19 cellular contexts compared by ENCODE assay signal in the genomic region with DNA sequence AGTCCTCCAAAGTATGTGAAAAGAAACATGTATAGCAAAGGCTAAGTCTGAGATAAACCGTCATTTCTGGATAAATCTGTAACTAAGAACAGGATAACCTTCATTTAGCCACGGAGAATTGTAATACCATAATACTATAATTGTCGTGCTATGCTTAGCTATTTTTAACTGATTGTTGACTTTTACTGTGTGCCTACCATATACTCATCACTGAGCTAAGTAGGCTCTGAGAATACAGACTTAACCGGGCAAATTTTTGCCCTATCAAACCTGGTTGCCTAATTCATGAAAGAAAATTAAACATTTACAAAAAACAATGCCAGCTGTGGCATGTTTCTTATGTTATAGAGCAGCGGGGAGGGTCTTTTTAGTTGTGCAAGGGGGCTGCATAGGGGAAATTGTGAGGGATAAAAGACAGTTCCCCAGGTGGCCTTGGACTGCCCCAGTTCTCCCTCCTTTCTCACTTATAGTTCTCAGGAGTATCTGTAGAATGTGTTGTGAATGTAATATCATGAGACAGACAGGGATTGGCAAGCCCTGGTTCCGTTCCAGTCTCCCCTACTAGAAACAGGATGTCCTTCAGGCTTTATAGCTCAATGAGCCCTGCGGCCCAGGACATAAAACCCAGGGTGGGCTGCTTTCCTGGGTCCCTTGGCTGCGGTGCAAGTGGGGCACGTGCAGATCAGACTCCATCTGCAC.
"Had no signal": no experiment of that assay in that cellular context is flagged by ENCODE, and none has a peak within 500 bp of the region (broad histone marks: within the 10 kb centered on the region; RNA-seq: fewer than 3 reads in every experiment).

No MANE protein-coding gene starts in this region.

- FAIRE-seq: endothelial cell of umbilical vein had no signal

- H3K27ac ChIP-seq: esophagus squamous epithelium, right lobe of liver, spleen, uterus had no signal

- H3K4me1 ChIP-seq: esophagus squamous epithelium, right lobe of liver, spleen, uterus had no signal

- H3K4me1 Mint-ChIP-seq: activated naive CD8-positive, alpha-beta T cell treated with anti-CD3 and anti-CD28 coated beads, Interleukin-2, amount 50 U/mL, for 24 hours; stimulated activated naive CD8-positive, alpha-beta T cell treated with anti-CD3 and anti-CD28 coated beads, Interleukin-15, amount 100 ng/mL, for 72 hours had no signal

- H3K4me3 ChIP-seq: esophagus squamous epithelium, right lobe of liver, spleen, uterus had no signal

- H3K4me3 Mint-ChIP-seq: activated naive CD4-positive, alpha-beta T cell treated with anti-CD3 and anti-CD28 coated beads for 36 hours; activated naive CD8-positive, alpha-beta T cell treated with anti-CD3 and anti-CD28 coated beads, Interleukin-2, amount 50 U/mL, for 24 hours; nephron progenitor cell; stimulated activated naive CD8-positive, alpha-beta T cell treated with anti-CD3 and anti-CD28 coated beads, Interleukin-15, amount 100 ng/mL, for 72 hours had no signal

- H3K27ac Mint-ChIP-seq: activated naive CD4-positive, alpha-beta T cell treated with anti-CD3 and anti-CD28 coated beads for 36 hours; activated naive CD8-positive, alpha-beta T cell treated with anti-CD3 and anti-CD28 coated beads, Interleukin-2, amount 50 U/mL, for 24 hours; activated T-helper 2 cell treated with anti-CD3 and anti-CD28 coated beads, Interferon-gamma antibody, Interleukin-2, Interleukin-4, amounts not matched to agents 10 μg/mL and 5 μg/mL and 100 μg/mL, durations not matched to agents 14 hours and 24 hours and 36 hours; nephron progenitor cell; stimulated activated naive CD8-positive, alpha-beta T cell treated with anti-CD3 and anti-CD28 coated beads, Interleukin-15, amount 100 ng/mL, for 72 hours had no signal

- H3K9me3 ChIP-seq: esophagus squamous epithelium, right lobe of liver, spleen, uterus had no signal

- H3K27me3 Mint-ChIP-seq: activated naive CD8-positive, alpha-beta T cell treated with anti-CD3 and anti-CD28 coated beads, Interleukin-2, amount 50 U/mL, for 24 hours; stimulated activated naive CD8-positive, alpha-beta T cell treated with anti-CD3 and anti-CD28 coated beads, Interleukin-15, amount 100 ng/mL, for 72 hours had no signal

- H3K9me3 Mint-ChIP-seq: activated T-helper 2 cell treated with anti-CD3 and anti-CD28 coated beads, Interferon-gamma antibody, Interleukin-2, Interleukin-4, amounts not matched to agents 10 μg/mL and 5 μg/mL and 100 μg/mL, durations not matched to agents 14 hours and 24 hours and 36 hours; nephron progenitor cell had no signal

- H3K36me3 ChIP-seq: esophagus squamous epithelium, right lobe of liver, spleen, uterus had no signal

- H3K27me3 ChIP-seq: esophagus squamous epithelium, right lobe of liver, spleen, uterus had no signal

- DNase-seq: activated CD4-positive, alpha-beta T cell treated with anti-CD3 and anti-CD28 coated beads, Interleukin-2, amount 50 U/mL, for 4 hours; activated CD4-positive, CD25-positive, alpha-beta regulatory T cell treated with anti-CD3 and anti-CD28 coated beads, Interleukin-2, amount 50 U/mL, for 72 hours; activated naive CD4-positive, alpha-beta T cell treated with anti-CD3 and anti-CD28 coated beads for 36 hours; activated naive CD8-positive, alpha-beta T cell treated with anti-CD3 and anti-CD28 coated beads, Interleukin-2, amount 50 U/mL, for 24 hours; activated T-cell treated with anti-CD3 and anti-CD28 coated beads, Interleukin-2, amount 50 U/mL, for 1 hour; caudate nucleus; effector CD8-positive, alpha-beta T cell; esophagus squamous epithelium; glutamatergic neuron; hypothalamus; nephron progenitor cell; right lobe of liver; spleen; stimulated activated CD4-positive, alpha-beta T cell treated with anti-CD3 and anti-CD28 coated beads, Interleukin-1b, Interleukin-23, amount 100 ng/mL, for 48 hours; stimulated activated naive CD8-positive, alpha-beta T cell treated with anti-CD3 and anti-CD28 coated beads, Interleukin-15, amount 100 ng/mL, for 72 hours; T-helper 9 cell; uterus had no signal
